In the genomic region with DNA sequence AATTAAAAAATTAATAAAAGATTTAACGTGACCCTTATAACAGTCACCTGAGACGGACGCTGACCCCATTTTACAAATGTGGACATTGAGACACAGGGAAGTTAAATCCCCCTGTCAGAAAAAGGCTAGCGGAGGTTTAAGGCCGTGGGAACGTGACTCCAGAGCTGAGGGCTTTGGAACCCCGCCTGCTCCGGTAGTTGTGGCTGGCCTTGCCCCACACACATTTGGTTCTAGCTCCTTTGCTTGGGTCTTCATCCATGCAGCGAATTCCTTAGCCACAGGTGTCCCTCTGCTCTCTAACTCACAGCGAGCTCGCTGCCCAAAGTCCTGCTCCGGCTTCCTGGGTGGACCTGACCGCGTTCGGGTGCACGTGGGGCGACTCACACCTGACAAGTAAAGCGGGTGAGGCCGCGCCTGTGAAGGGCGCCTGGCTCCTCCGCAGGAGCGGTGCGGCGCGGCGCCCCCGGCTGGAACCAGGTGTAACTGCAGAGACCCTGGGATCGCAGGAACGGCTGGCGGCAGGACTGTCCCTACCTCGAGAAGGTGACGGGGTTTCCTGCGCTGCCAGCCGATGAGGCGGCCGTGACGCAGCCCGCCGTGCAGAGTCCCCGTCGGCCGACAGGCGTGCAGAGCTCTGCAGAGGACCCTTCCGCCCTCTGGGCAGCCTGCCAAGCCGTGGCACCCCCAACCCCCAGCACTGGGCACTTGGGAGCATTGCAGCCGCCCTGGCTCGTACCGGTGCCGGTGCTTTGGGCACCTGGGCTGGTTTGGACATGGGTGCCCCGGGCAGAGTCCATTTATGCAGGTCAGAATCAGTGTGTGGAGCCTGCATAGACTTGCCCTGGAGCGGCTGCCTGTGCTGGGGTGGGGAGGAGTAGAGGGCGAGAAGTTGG, we compare ENCODE assay signal across 8 cellular contexts. TPM values are rescaled to one million over a fixed set of nuclear protein-coding genes. Genes with fewer than 3 reads are reported as not detected.
A peak's percentile ranks its signal among the peaks of the same experiment; 100 is the strongest.
DNase-seq lines count a peak whose midpoint lies in the region; ATAC-seq, FAIRE-seq and TF ChIP-seq lines count a peak whose summit lies in the region.

No MANE protein-coding gene starts in this region.

- peak overlapping the region; percentile 45 for H3K27ac Mint-ChIP-seq in CD4-positive, alpha-beta T cell
- peak overlapping the region in 1 of 2 donors; percentile 25 for H3K27ac Mint-ChIP-seq in T-cell
- no peak overlapping the region for H3K27ac Mint-ChIP-seq in astrocyte (ENCODE audit: unreplicated experiment)

- intact Hi-C loops in CD4-positive, alpha-beta T cell (cut with DNase I, micrococcal nuclease): loop anchor here (1.0 to 10.0 kb wide), 6 partner anchors 27 to 331 kb away; partner anchors contain the start of gene MAP3K2 (in 1 of the 2)

- H3K36me3 Mint-ChIP-seq in CD4-positive, alpha-beta T cell (ENCODE audit: low read depth): no peaks in the 10 kb centered on the region
- H3K36me3 Mint-ChIP-seq in T-cell (no peaks in the 10 kb centered on the region), astrocyte (ENCODE audit: low read depth, unreplicated experiment) (no peaks in the 10 kb centered on the region)

- H3K4me1 Mint-ChIP-seq in CD4-positive, alpha-beta T cell (ENCODE audit: low read depth): peaks cover 21% of the 10 kb centered on the region
- peaks cover 21 to 36% (median 28%) of the 10 kb centered on the region in 3 donors for H3K4me1 Mint-ChIP-seq in T-cell
- peaks cover 36% of the 10 kb centered on the region for H3K4me1 Mint-ChIP-seq in astrocyte (ENCODE audit: low read depth, unreplicated experiment)

- peak; percentile 94 for ATAC-seq in CD4-positive, alpha-beta T cell (ENCODE audit: poor library complexity)
- ATAC-seq in GM19468 (IDR thresholded peaks at IDR 0.05; ENCODE audit: extremely low read depth, unreplicated experiment) (peak; percentile 51), T-cell (replicated peaks in 1 of 4) (peak; percentile 89 to 94 (median 92))

- no peaks in the 10 kb centered on the region for H3K27me3 ChIP-seq in CD4-positive, alpha-beta T cell (ENCODE audit: control insufficient read depth, insufficient read depth, low read length)
- peaks cover 2% of the 10 kb centered on the region for H3K27me3 ChIP-seq in astrocyte (ENCODE audit: insufficient read depth, low read length)

- peaks cover 39% of the 10 kb centered on the region for H3K4me1 ChIP-seq in astrocyte (ENCODE audit: insufficient read depth, low read length)

- H3K36me3 ChIP-seq in astrocyte (ENCODE audit: insufficient read depth, low read length): no peaks in the 10 kb centered on the region

- H3K9ac ChIP-seq in astrocyte (ENCODE audit: low read length): peak overlapping the region; percentile 17

- no peak for FAIRE-seq in astrocyte (lab: Jason Lieb, UNC)

- H3K27me3 Mint-ChIP-seq in CD4-positive, alpha-beta T cell: peaks cover 5% of the 10 kb centered on the region
- peaks cover 5% of the 10 kb centered on the region in 2 donors for H3K27me3 Mint-ChIP-seq in T-cell
- peaks cover 36% of the 10 kb centered on the region for H3K27me3 Mint-ChIP-seq in astrocyte (ENCODE audit: low read depth, unreplicated experiment)

- no peak overlapping the region for H3K4me3 ChIP-seq in astrocyte (ENCODE audit: insufficient read depth, low read depth, low read length)

- H3K9me3 Mint-ChIP-seq in CD4-positive, alpha-beta T cell: peaks cover 3% of the 10 kb centered on the region
- no peaks in the 10 kb centered on the region for H3K9me3 Mint-ChIP-seq in T-cell
- no peaks in the 10 kb centered on the region for H3K9me3 Mint-ChIP-seq in astrocyte (ENCODE audit: unreplicated experiment)

- peak overlapping the region; percentile 87 for H3K4me3 Mint-ChIP-seq in CD4-positive, alpha-beta T cell
- H3K4me3 Mint-ChIP-seq in T-cell (peak overlapping the region; percentile 72 to 84 (median 74)), astrocyte (ENCODE audit: unreplicated experiment) (no peak overlapping the region)

- DNase-seq in CD4-positive, alpha-beta T cell: peak; percentile 70 to 86 (median 78)
- DNase-seq in HT-29 (ENCODE audit: low spot score) (peak; percentile 88), T-cell (peak; percentile 56 to 86 (median 78)), astrocyte (ENCODE audit: low read depth) (no peak), iPS-NIHi11 (ENCODE audit: low spot score) (peak; percentile 91), superior temporal gyrus (ENCODE audit: extremely low spot score) (no peak)
- peak; percentile 78 for DNase-seq in stimulated activated CD4-positive, alpha-beta T cell treated with anti-CD3 and anti-CD28 coated beads, Interleukin-12 subunit alpha, Interleukin-12 subunit beta, amount 100 ng/mL, for 4 hours

- H3K79me2 ChIP-seq in astrocyte (ENCODE audit: insufficient read depth, low read length): no peaks in the 10 kb centered on the region

- peak overlapping the region; percentile 80 for H2AFZ ChIP-seq in astrocyte (ENCODE audit: low read depth, low read length)

- peak overlapping the region; percentile 82 for H3K4me2 ChIP-seq in astrocyte (ENCODE audit: low read length)

- H3K27ac ChIP-seq in CD4-positive, alpha-beta T cell (ENCODE audit: low read depth, low read length): no peak overlapping the region
- H3K27ac ChIP-seq in astrocyte (ENCODE audit: low read depth, low read length): no peak overlapping the region

- POLR2A ChIA-PET in CD4-positive, alpha-beta T cell (lab: Charles Lee): interaction anchor here (0.9 to 3.3 kb wide), 4 partner anchors 25 to 111 kb away, joined by 3 to 20 read pairs (median 4); partner anchors contain the start of genes IWS1 and MAP3K2
- POLR2A ChIA-PET in T-cell (lab: Charles Lee): interaction anchor here (0.8 to 1.3 kb wide), 5 partner anchors 25 to 122 kb away, joined by 3 to 7 read pairs (median 3); partner anchors contain the start of gene ERCC3 (in 1 of the 2)

- no peaks in the 10 kb centered on the region for H3K9me3 ChIP-seq in CD4-positive, alpha-beta T cell (ENCODE audit: control insufficient read depth, low read length)
- H3K9me3 ChIP-seq in astrocyte (ENCODE audit: insufficient read depth, low read depth, low read length): no peaks in the 10 kb centered on the region

- CTCF ChIA-PET in CD4-positive, alpha-beta T cell (lab: Charles Lee): interaction anchor here (0.6 to 2.7 kb wide), 21 partner anchors 8 to 122 kb away, joined by 3 to 29 read pairs (median 6); partner anchors contain the start of genes ERCC3 and MAP3K2
- CTCF ChIA-PET in T-cell (lab: Charles Lee): interaction anchor here (0.7 to 3.2 kb wide), 5 partner anchors 27 to 88 kb away, joined by 3 to 22 read pairs (median 5); no protein-coding TSS in a partner anchor

- H4K20me1 ChIP-seq in astrocyte (ENCODE audit: insufficient read depth, low read length): no peaks in the 10 kb centered on the region

- peak; percentile 78 for TF ChIP-seq CTCF in CD4-positive, alpha-beta T cell (IDR thresholded peaks at IDR 0.05)
- peak; percentile 26 for TF ChIP-seq CTCF in astrocyte (IDR thresholded peaks at IDR 0.05; ENCODE audit: insufficient read depth, low read depth, low read length)

RNA-seq across cellular contexts. Expression of gene PROC, which starts 2.4 kb away (rescaled TPM):
- under 1 TPM in 1 of 2 experiments, not detected in 1; 0.28 TPM for total RNA-seq in CD4-positive, alpha-beta T cell
- total RNA-seq in HT-29 (2014; rRNA removed; shearing (Covaris generic)): 0.74 and 1.3 TPM in 2 replicates
- total RNA-seq in T-cell: under 1 TPM in 3 of 5 donors, not detected in 2; 0.20 to 0.76 (median 0.49) TPM
- 1.0 and 1.5 TPM in 2 replicates for total RNA-seq in astrocyte

RNA-seq across cellular contexts. Expression of gene MAP3K2, which starts 28.1 kb away (rescaled TPM):
- 100 to 1,000 TPM; 103 to 105 TPM for total RNA-seq in CD4-positive, alpha-beta T cell
- 52.8 and 69.4 TPM in 2 replicates for total RNA-seq in HT-29 (2014; rRNA removed; shearing (Covaris generic))
- total RNA-seq in T-cell: 10 to 100 TPM; 81.6 to 89.1 (median 83.2) TPM
- total RNA-seq in astrocyte: 62.2 and 71.2 TPM in 2 replicates

Comparison
In these comparisons a context has a peak if more than half of its experiments do, and no peak if none do; other contexts are left out.
1. DNase-seq: peak in CD4-positive, alpha-beta T cell (10 of 10), HT-29 (single experiment), T-cell (34 of 34), iPS-NIHi11 (single experiment) and stimulated activated CD4-positive, alpha-beta T cell treated with anti-CD3 and anti-CD28 coated beads, Interleukin-12 subunit alpha, Interleukin-12 subunit beta, amount 100 ng/mL, for 4 hours (single experiment); none in astrocyte (single experiment) and superior temporal gyrus (single experiment).
2. Peak in every context shown above with its lines, with median percentiles within 50 percentile points of each other: ATAC-seq.